ENCODE assay signal across 17 cellular contexts in genomic region chr3:16439848-16440708, GRCh38.
DNase-seq lines count a peak whose midpoint lies in the region; ATAC-seq and TF ChIP-seq lines count a peak whose summit lies in the region.
"Had no signal": no experiment of that assay in that cellular context is flagged by ENCODE, and none has a peak within 500 bp of the region (broad histone marks: within the 10 kb centered on the region; RNA-seq: fewer than 3 reads in every experiment).

No MANE protein-coding gene starts in this region.

- H3K36me3 Mint-ChIP-seq in effector memory CD8-positive, alpha-beta T cell (ENCODE audit: insufficient read depth): peaks cover 7% of the 10 kb centered on the region
- peaks cover 2% of the 10 kb centered on the region for H3K36me3 Mint-ChIP-seq in T-helper 17 cell (ENCODE audit: low read depth)

- no peak for TF ChIP-seq CTCF in lower lobe of right lung (IDR thresholded peaks at IDR 0.05)
- no peak for TF ChIP-seq CTCF in tibial nerve (IDR thresholded peaks at IDR 0.05)

- WGBS in tibial nerve, 2 donors: 69 to 70% methylated on average over 13 of the region's 13 CpGs

- no peak for TF ChIP-seq EP300 in tibial nerve (IDR thresholded peaks at IDR 0.05)

- H3K4me3 Mint-ChIP-seq in effector memory CD8-positive, alpha-beta T cell: no peak overlapping the region
- no peak overlapping the region for H3K4me3 Mint-ChIP-seq in T-helper 17 cell
- H3K4me3 Mint-ChIP-seq: CD4-positive, alpha-beta memory T cell; stimulated activated effector memory CD8-positive, alpha-beta T cell treated with anti-CD3 and anti-CD28 coated beads, Interleukin-12 subunit alpha, Interleukin-12 subunit beta, amount 100 ng/mL, for 72 hours had no signal

- peak overlapping the region; percentile 46 to 54 for H3K27ac Mint-ChIP-seq in effector memory CD8-positive, alpha-beta T cell
- no peak overlapping the region for H3K27ac Mint-ChIP-seq in T-helper 17 cell
- H3K27ac Mint-ChIP-seq: progenitor cell of endocrine pancreas; stimulated activated effector memory CD8-positive, alpha-beta T cell treated with anti-CD3 and anti-CD28 coated beads, Interleukin-12 subunit alpha, Interleukin-12 subunit beta, amount 100 ng/mL, for 72 hours had no signal

- DNase-seq in Right ventricle myocardium inferior (ENCODE audit: missing footprints) (no peak), cardiac septum (ENCODE audit: low spot score) (no peak), lower lobe of right lung (no peak), tibial nerve (ENCODE audit: low spot score in 2 of 2) (no peak), T-helper 17 cell (no peak)
- no peak for DNase-seq in effector memory CD8-positive, alpha-beta T cell
- DNase-seq: ACHN; activated CD4-positive, CD25-positive, alpha-beta regulatory T cell; CD4-positive, alpha-beta memory T cell; foreskin melanocyte; NCI-H345; SIG-M5; T-helper 2 cell had no signal

- no peak overlapping the region for H3K4me3 ChIP-seq in lower lobe of right lung
- no peak overlapping the region for H3K4me3 ChIP-seq in tibial nerve

- peak overlapping the region; percentile 21 for H3K27ac ChIP-seq in lower lobe of right lung
- peak overlapping the region; percentile 7 to 78 (median 58) for H3K27ac ChIP-seq in tibial nerve

- H3K4me1 Mint-ChIP-seq in effector memory CD8-positive, alpha-beta T cell (ENCODE audit: low read depth in 2 of 2): peaks cover 4 to 39% of the 10 kb centered on the region in 2 donors
- peaks cover 6% of the 10 kb centered on the region for H3K4me1 Mint-ChIP-seq in T-helper 17 cell

- ATAC-seq in Right ventricle myocardium inferior: peak; percentile 11
- no peak for ATAC-seq in effector memory CD8-positive, alpha-beta T cell (replicated peaks)
- no peak for ATAC-seq in lower lobe of right lung
- ATAC-seq in T-helper 17 cell: no peak
- ATAC-seq in GM19463 (IDR thresholded peaks at IDR 0.05; ENCODE audit: unreplicated experiment): no peak
- ATAC-seq in GM21447 (IDR thresholded peaks at IDR 0.05; ENCODE audit: unreplicated experiment): no peak
- ATAC-seq: stimulated activated effector memory CD8-positive, alpha-beta T cell treated with anti-CD3 and anti-CD28 coated beads, Interleukin-12 subunit alpha, Interleukin-12 subunit beta, amount 100 ng/mL, for 72 hours had no signal

- no peaks in the 10 kb centered on the region for H3K36me3 ChIP-seq in lower lobe of right lung
- no peaks in the 10 kb centered on the region for H3K36me3 ChIP-seq in tibial nerve

- H3K27me3 ChIP-seq in lower lobe of right lung (ENCODE audit: low read depth) (no peaks in the 10 kb centered on the region), tibial nerve (no peaks in the 10 kb centered on the region)

- H3K4me1 ChIP-seq in lower lobe of right lung (peaks cover 28% of the 10 kb centered on the region), tibial nerve (peaks cover 0 to 46% (median 15%) of the 10 kb centered on the region in 4 donors)

- intact Hi-C loops in Right ventricle myocardium inferior (cut with DNase I): no loop called here
- intact Hi-C loops in cardiac septum (cut with DNase I): no loop called here
- intact Hi-C loops in lower lobe of right lung (cut with DNase I): no loop called here

- no peak for TF ChIP-seq POLR2A in tibial nerve (IDR thresholded peaks at IDR 0.05)

- H3K9me3 ChIP-seq in lower lobe of right lung (no peaks in the 10 kb centered on the region), tibial nerve (no peaks in the 10 kb centered on the region), T-helper 17 cell (ENCODE audit: control insufficient read depth, low read length, poor library complexity, severe bottlenecking) (no peaks in the 10 kb centered on the region)

- H3K9me3 Mint-ChIP-seq in effector memory CD8-positive, alpha-beta T cell: peaks cover 0 to 7% of the 10 kb centered on the region in 2 donors
- H3K9me3 Mint-ChIP-seq: CD4-positive, alpha-beta memory T cell; stimulated activated effector memory CD8-positive, alpha-beta T cell treated with anti-CD3 and anti-CD28 coated beads, Interleukin-12 subunit alpha, Interleukin-12 subunit beta, amount 100 ng/mL, for 72 hours had no signal

- H3K27me3 Mint-ChIP-seq in effector memory CD8-positive, alpha-beta T cell: no peaks in the 10 kb centered on the region
- H3K27me3 Mint-ChIP-seq in T-helper 17 cell: no peaks in the 10 kb centered on the region
- H3K27me3 Mint-ChIP-seq: CD4-positive, alpha-beta memory T cell; progenitor cell of endocrine pancreas had no signal
